ENCODE assay signal across 18 cellular contexts in genomic region chrX:40326186-40326965, GRCh38.
"Had no signal": no experiment of that assay in that cellular context is flagged by ENCODE, and none has a peak within 500 bp of the region (broad histone marks: within the 10 kb centered on the region; RNA-seq: fewer than 3 reads in every experiment).

No MANE protein-coding gene starts in this region.

- H3K36me3 ChIP-seq: adrenal gland, heart left ventricle, neutrophil, sigmoid colon, spleen, thoracic aorta, upper lobe of left lung had no signal

- H3K27me3 Mint-ChIP-seq: activated CD4-positive, alpha-beta T cell treated with anti-CD3 and anti-CD28 coated beads for 36 hours had no signal

- ATAC-seq: activated CD4-positive, alpha-beta T cell treated with anti-CD3 and anti-CD28 coated beads for 36 hours; activated CD8-positive, alpha-beta T cell treated with anti-CD3 and anti-CD28 coated beads, Interleukin-2, amount 10 ng/mL, durations not matched to agents 7 days and 5 days; activated naive CD4-positive, alpha-beta T cell treated with anti-CD3 and anti-CD28 coated beads, Interleukin-2, amount 50 U/mL, for 72 hours; heart left ventricle; natural killer cell; stimulated activated naive B cell treated with anti-CD40 and anti-IgM and Interleukin-4, amounts not matched to agents 10 μg/mL and 1 μg/mL and 100 μg/mL, for 72 hours had no signal

- H3K9me3 Mint-ChIP-seq: natural killer cell had no signal

- H3K79me2 ChIP-seq: parathyroid adenoma had no signal

- H3K4me1 ChIP-seq: adrenal gland, heart left ventricle, parathyroid adenoma, sigmoid colon, spleen, upper lobe of left lung had no signal

- H3K9ac ChIP-seq: parathyroid adenoma had no signal

- H3K4me3 ChIP-seq: adrenal gland, heart left ventricle, sigmoid colon, spleen, thoracic aorta, upper lobe of left lung had no signal

- H3K36me3 Mint-ChIP-seq: natural killer cell; stimulated activated naive B cell treated with anti-CD40 and anti-IgM and Interleukin-4, amounts not matched to agents 10 μg/mL and 1 μg/mL and 100 μg/mL, for 72 hours had no signal

- H3K27ac ChIP-seq: adrenal gland, heart left ventricle, neutrophil, parathyroid adenoma, sigmoid colon, spleen, thoracic aorta, upper lobe of left lung had no signal

- H3K4me1 Mint-ChIP-seq: activated CD4-positive, alpha-beta T cell treated with anti-CD3 and anti-CD28 coated beads for 36 hours; natural killer cell; stimulated activated naive B cell treated with anti-CD40 and anti-IgM and Interleukin-4, amounts not matched to agents 10 μg/mL and 1 μg/mL and 100 μg/mL, for 72 hours had no signal

- H3K27ac Mint-ChIP-seq: activated CD4-positive, alpha-beta T cell treated with anti-CD3 and anti-CD28 coated beads for 36 hours; activated CD8-positive, alpha-beta T cell treated with anti-CD3 and anti-CD28 coated beads, Interleukin-2, amount 10 ng/mL, durations not matched to agents 7 days and 5 days; activated naive CD4-positive, alpha-beta T cell treated with anti-CD3 and anti-CD28 coated beads, Interleukin-2, amount 50 U/mL, for 72 hours; activated T-cell treated with anti-CD3 and anti-CD28 coated beads, Interleukin-2, amount 50 U/mL, for 24 hours; natural killer cell; stimulated activated naive B cell treated with anti-CD40 and anti-IgM and Interleukin-4, amounts not matched to agents 10 μg/mL and 1 μg/mL and 100 μg/mL, for 72 hours; T-helper 2 cell treated with Interferon-gamma antibody and Interleukin-4, amounts not matched to agents 5 μg/mL and 100 μg/mL, for 36 hours had no signal

- H3K27me3 ChIP-seq: adrenal gland, sigmoid colon, upper lobe of left lung had no signal

- H3K4me3 Mint-ChIP-seq: activated CD4-positive, alpha-beta T cell treated with anti-CD3 and anti-CD28 coated beads for 36 hours; activated CD8-positive, alpha-beta T cell treated with anti-CD3 and anti-CD28 coated beads, Interleukin-2, amount 10 ng/mL, durations not matched to agents 7 days and 5 days; activated T-cell treated with anti-CD3 and anti-CD28 coated beads, Interleukin-2, amount 50 U/mL, for 24 hours; natural killer cell; stimulated activated naive B cell treated with anti-CD40 and anti-IgM and Interleukin-4, amounts not matched to agents 10 μg/mL and 1 μg/mL and 100 μg/mL, for 72 hours; T-helper 2 cell treated with Interferon-gamma antibody and Interleukin-4, amounts not matched to agents 5 μg/mL and 100 μg/mL, for 36 hours had no signal

- DNase-seq: activated CD4-positive, alpha-beta T cell treated with anti-CD3 and anti-CD28 coated beads for 36 hours; activated CD8-positive, alpha-beta T cell treated with anti-CD3 and anti-CD28 coated beads, Interleukin-2, amount 10 ng/mL, durations not matched to agents 7 days and 5 days; activated effector memory CD4-positive, alpha-beta T cell treated with Interleukin-2 at 50 U/mL for 16 hours; activated T-cell treated with anti-CD3 and anti-CD28 coated beads, Interleukin-2, amount 50 U/mL, for 24 hours; adrenal gland; dermis blood vessel endothelial cell; heart left ventricle; mesenchymal stem cell; natural killer cell; sigmoid colon; spleen; stimulated activated naive B cell treated with anti-CD40 and anti-IgM and Interleukin-4, amounts not matched to agents 10 μg/mL and 1 μg/mL and 100 μg/mL, for 72 hours; upper lobe of left lung had no signal
